In the genomic region with DNA sequence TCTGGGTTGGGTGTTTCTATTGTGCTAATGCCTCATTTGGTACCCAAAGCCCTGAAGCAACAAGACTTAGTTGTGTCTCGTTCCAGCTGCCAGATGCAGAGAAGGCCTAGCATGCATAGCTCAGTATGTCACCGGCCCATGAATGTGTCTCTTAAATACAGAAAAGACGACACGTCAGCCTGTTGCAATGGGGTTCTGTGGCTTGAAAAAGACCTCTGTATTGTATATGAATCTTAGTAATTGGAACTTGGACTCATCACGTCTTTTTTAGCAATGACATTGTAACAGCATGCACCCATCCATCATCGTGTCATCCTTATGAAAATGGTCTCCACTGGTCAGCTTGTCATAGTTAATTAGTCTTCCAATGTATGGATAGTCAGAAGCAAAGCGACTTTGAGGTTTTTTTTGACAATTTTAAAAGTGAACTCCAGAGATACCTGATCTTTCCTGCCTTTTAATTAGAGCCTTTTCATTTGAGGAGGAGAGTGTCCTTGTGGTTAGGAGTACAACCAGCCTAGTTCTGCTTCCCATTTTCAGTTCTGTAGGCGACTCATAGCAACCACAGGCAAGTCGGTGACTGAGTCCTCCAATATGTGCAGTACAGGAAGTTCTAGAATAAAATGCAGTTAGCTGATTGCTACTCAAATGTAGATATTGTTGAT, we compare ENCODE assay signal across 8 cellular contexts.
DNase-seq lines count a peak whose midpoint lies in the region; ATAC-seq and TF ChIP-seq lines count a peak whose summit lies in the region.

No MANE protein-coding gene starts in this region.

- H2AFZ ChIP-seq in fibroblast of lung (ENCODE audit: low read length) = no peak overlapping the region

- no peak overlapping the region for H3K9ac ChIP-seq in fibroblast of lung (ENCODE audit: insufficient read depth, low read length)

- in situ Hi-C loops in GM13977 (cut with MboI; ENCODE audit: low pct_unique_long_range_greater_than_20kb, low sequenced_read_pairs, unreplicated experiment) = no loop called here

- H3K9me3 ChIP-seq in fibroblast of lung (ENCODE audit: control insufficient read depth, insufficient read depth, low read depth, low read length) = no peaks in the 10 kb centered on the region

- H4K20me1 ChIP-seq in fibroblast of lung (ENCODE audit: control insufficient read depth, extremely low read depth, insufficient read depth, low read length) = no peaks in the 10 kb centered on the region

- H3K4me3 ChIP-seq in HL-60 (replicated peaks; ENCODE audit: insufficient read depth, low read length) (no peak overlapping the region), fibroblast of lung (replicated peaks in 1 of 4; ENCODE audit: control extremely low read depth in 1 of 4, insufficient read depth in 1 of 4, low read depth in 3 of 4, low read length in 4 of 4) (no peak overlapping the region)

- H3K4me2 ChIP-seq in fibroblast of lung (ENCODE audit: extremely low read depth, insufficient read depth, low read length) = no peak overlapping the region

- TF ChIP-seq CTCF in GM13977 (IDR thresholded peaks at IDR 0.05; ENCODE audit: extremely low read depth, insufficient read depth, missing control alignments) = no peak
- no peak for TF ChIP-seq CTCF in HL-60 (IDR thresholded peaks at IDR 0.05; ENCODE audit: insufficient read depth, low read length)
- no peak for TF ChIP-seq CTCF in fibroblast of lung (conservative IDR thresholded peaks at IDR 0.05 in 1 of 2, IDR thresholded peaks at IDR 0.05 in 1 of 2; ENCODE audit: low read depth in 1 of 2, low read length in 2 of 2)

- H3K36me3 ChIP-seq in fibroblast of lung (ENCODE audit: control insufficient read depth, insufficient read depth, low read length) = no peaks in the 10 kb centered on the region

- H3K79me2 ChIP-seq in fibroblast of lung (ENCODE audit: control insufficient read depth, insufficient read depth, low read length) = no peaks in the 10 kb centered on the region

- DNase-seq in GM13977 (ENCODE audit: low spot score) (peak; percentile 27), HL-60 (ENCODE audit: low read depth in 1 of 2, low spot score in 1 of 2) (peak; percentile 18 to 66), fibroblast of lung (ENCODE audit: low read depth in 2 of 2) (peak; percentile 16 to 25), NCI-H146 (lab: John Stamatoyannopoulos, UW) (no peak), COLO668 (lab: John Stamatoyannopoulos, UW; ENCODE audit: unreplicated experiment) (no peak), HUDEP-2 (lab: John Stamatoyannopoulos, UW; ENCODE audit: unreplicated experiment in 76 of 76) (no peak)
- no peak for DNase-seq in activated effector memory CD4-positive, alpha-beta T cell treated with anti-CD3 and anti-CD28 coated beads, Interleukin-2, amount 50 U/mL, for 16 hours

- H3K4me1 ChIP-seq in fibroblast of lung (ENCODE audit: control insufficient read depth, extremely low read depth, insufficient read depth, low read length) = no peaks in the 10 kb centered on the region

- H3K27ac ChIP-seq in HL-60 (replicated peaks) (no peak overlapping the region), fibroblast of lung (ENCODE audit: insufficient read depth, low read length) (no peak overlapping the region)

- ATAC-seq in GM21529 (IDR thresholded peaks at IDR 0.05; ENCODE audit: unreplicated experiment) = peak; percentile 78

- no peaks in the 10 kb centered on the region for H3K27me3 ChIP-seq in HL-60 (ENCODE audit: insufficient read depth, poor library complexity, severe bottlenecking)
- no peaks in the 10 kb centered on the region for H3K27me3 ChIP-seq in fibroblast of lung (ENCODE audit: control insufficient read depth, insufficient read depth, low read length)

Comparison
In these comparisons a context has a peak if more than half of its experiments do, and no peak if none do; other contexts are left out.
1. DNase-seq: peak in GM13977 (single experiment), HL-60 (2 of 2) and fibroblast of lung (2 of 2); none in NCI-H146 (single experiment), COLO668 (single experiment), HUDEP-2 (0 of 76) and activated effector memory CD4-positive, alpha-beta T cell treated with anti-CD3 and anti-CD28 coated beads, Interleukin-2, amount 50 U/mL, for 16 hours (single experiment).